ENCODE assay signal across 18 cellular contexts in genomic region chr10:49419005-49419404, GRCh38. TPM values are rescaled to one million over a fixed set of nuclear protein-coding genes. Genes with fewer than 3 reads are reported as not detected.
DNase-seq lines count a peak whose midpoint lies in the region; ATAC-seq and TF ChIP-seq lines count a peak whose summit lies in the region.
"Had no signal": no experiment of that assay in that cellular context is flagged by ENCODE, and none has a peak within 500 bp of the region (broad histone marks: within the 10 kb centered on the region; RNA-seq: fewer than 3 reads in every experiment).

No MANE protein-coding gene starts in this region.

- TF ChIP-seq POLR2A in body of pancreas (IDR thresholded peaks at IDR 0.05), result no peak

- 33 to 54% methylated on average over 5 to 7 of the region's 7 CpGs for WGBS in body of pancreas, 2 donors

- H3K36me3 ChIP-seq in body of pancreas (replicated peaks in 1 of 2; ENCODE audit: insufficient read depth in 1 of 2, low read depth in 2 of 2), result no peaks in the 10 kb centered on the region
- H3K36me3 ChIP-seq in left lung, result no peaks in the 10 kb centered on the region

- intact Hi-C loops in body of pancreas (cut with DNase I), result no loop called here
- intact Hi-C loops in left lung (cut with DNase I), result no loop called here

- H3K9me3 Mint-ChIP-seq in natural killer cell treated with Interleukin-12 subunit alpha and Interleukin-12 subunit beta and Interleukin-15 and Interleukin-18, amount 100 ng/mL, for 72 hours, result no peaks in the 10 kb centered on the region
- H3K9me3 Mint-ChIP-seq: activated T-helper 2 cell treated with anti-CD3 and anti-CD28 coated beads, Interferon-gamma antibody, Interleukin-2, Interleukin-4, amounts not matched to agents 10 μg/mL and 5 μg/mL and 100 μg/mL, durations not matched to agents 14 hours and 24 hours and 36 hours; natural killer cell had no signal

- peaks cover 0 to 2% of the 10 kb centered on the region in 2 donors for H3K4me1 Mint-ChIP-seq in natural killer cell treated with Interleukin-12 subunit alpha and Interleukin-12 subunit beta and Interleukin-15 and Interleukin-18, amount 100 ng/mL, for 72 hours (ENCODE audit: low read depth in 2 of 2)
- H3K4me1 Mint-ChIP-seq: activated CD4-positive, alpha-beta memory T cell treated with anti-CD3 and anti-CD28 coated beads, Interleukin-2, amount 10 ng/mL, durations not matched to agents 7 days and 5 days; CD8-positive, alpha-beta memory T cell; natural killer cell had no signal

- peak; percentile 4 for DNase-seq in NCI-H2196 (lab: John Stamatoyannopoulos, UW; ENCODE audit: unreplicated experiment)
- DNase-seq in NCI-H2196 treated with DMSO at 0.1 percent for 48 hours (lab: John Stamatoyannopoulos, UW; ENCODE audit: unreplicated experiment), result no peak
- peak; percentile 33 to 59 (median 44) for DNase-seq in body of pancreas
- no peak for DNase-seq in left lung
- DNase-seq in ureter (ENCODE audit: low spot score), result peak; percentile 80
- no peak for DNase-seq in natural killer cell treated with Interleukin-12 subunit alpha and Interleukin-12 subunit beta and Interleukin-15 and Interleukin-18, amount 100 ng/mL, for 72 hours (ENCODE audit: low spot score)
- DNase-seq: activated CD4-positive, alpha-beta memory T cell treated with anti-CD3 and anti-CD28 coated beads, Interleukin-2, amount 10 ng/mL, durations not matched to agents 7 days and 5 days; CD8-positive, alpha-beta memory T cell; HCEC 1CT; natural killer cell; T-helper 9 cell had no signal

- H3K4me3 ChIP-seq in body of pancreas (no peak overlapping the region), left lung (no peak overlapping the region)

- H3K27ac Mint-ChIP-seq in natural killer cell treated with Interleukin-12 subunit alpha and Interleukin-12 subunit beta and Interleukin-15 and Interleukin-18, amount 100 ng/mL, for 72 hours, result no peak overlapping the region
- H3K27ac Mint-ChIP-seq: activated CD4-positive, alpha-beta memory T cell treated with anti-CD3 and anti-CD28 coated beads, Interleukin-2, amount 10 ng/mL, durations not matched to agents 7 days and 5 days; activated T-helper 2 cell treated with anti-CD3 and anti-CD28 coated beads, Interferon-gamma antibody, Interleukin-2, Interleukin-4, amounts not matched to agents 10 μg/mL and 5 μg/mL and 100 μg/mL, durations not matched to agents 14 hours and 24 hours and 36 hours; CD8-positive, alpha-beta memory T cell; natural killer cell had no signal

- H3K27ac ChIP-seq in body of pancreas (peak overlapping the region in 2 of 4 donors; percentile 48 to 57), left lung (no peak overlapping the region)

- H3K27me3 ChIP-seq in body of pancreas (no peaks in the 10 kb centered on the region), left lung (no peaks in the 10 kb centered on the region)

- H3K4me1 ChIP-seq in body of pancreas (peaks cover 25% of the 10 kb centered on the region), left lung (peaks cover 0 to 3% of the 10 kb centered on the region in 2 donors)

- no peak overlapping the region for H3K4me3 Mint-ChIP-seq in natural killer cell treated with Interleukin-12 subunit alpha and Interleukin-12 subunit beta and Interleukin-15 and Interleukin-18, amount 100 ng/mL, for 72 hours
- H3K4me3 Mint-ChIP-seq: activated CD4-positive, alpha-beta memory T cell treated with anti-CD3 and anti-CD28 coated beads, Interleukin-2, amount 10 ng/mL, durations not matched to agents 7 days and 5 days; CD8-positive, alpha-beta memory T cell; natural killer cell had no signal

- peak in 2 of 7 experiments; percentile 3 to 11 for TF ChIP-seq CTCF in body of pancreas (IDR thresholded peaks at IDR 0.05)
- TF ChIP-seq CTCF in left lung (IDR thresholded peaks at IDR 0.05), result no peak

- peak; percentile 95 for ATAC-seq in body of pancreas
- peak; percentile 94 for ATAC-seq in left lung
- ATAC-seq in natural killer cell treated with Interleukin-12 subunit alpha and Interleukin-12 subunit beta and Interleukin-15 and Interleukin-18, amount 100 ng/mL, for 72 hours, result no peak
- no peak for ATAC-seq in GM18520 (IDR thresholded peaks at IDR 0.05; ENCODE audit: unreplicated experiment)
- ATAC-seq in GM18907 (IDR thresholded peaks at IDR 0.05; ENCODE audit: unreplicated experiment), result no peak
- ATAC-seq: natural killer cell had no signal

- no peaks in the 10 kb centered on the region for H3K36me3 Mint-ChIP-seq in natural killer cell treated with Interleukin-12 subunit alpha and Interleukin-12 subunit beta and Interleukin-15 and Interleukin-18, amount 100 ng/mL, for 72 hours
- H3K36me3 Mint-ChIP-seq: CD8-positive, alpha-beta memory T cell; natural killer cell had no signal

- H3K27me3 Mint-ChIP-seq in natural killer cell treated with Interleukin-12 subunit alpha and Interleukin-12 subunit beta and Interleukin-15 and Interleukin-18, amount 100 ng/mL, for 72 hours, result peaks cover 17 to 32% of the 10 kb centered on the region in 2 donors

- no peaks in the 10 kb centered on the region for H3K9me3 ChIP-seq in body of pancreas
- no peaks in the 10 kb centered on the region for H3K9me3 ChIP-seq in left lung

RNA-seq across cellular contexts. Expression of gene DRGX, which starts 23.1 kb away (rescaled TPM):
- total RNA-seq in body of pancreas, result not detected
- under 1 TPM in 1 of 2 donors, not detected in 1; 0.45 TPM for total RNA-seq in left lung
- total RNA-seq in ureter, result not detected
- not detected for total RNA-seq in natural killer cell treated with Interleukin-12 subunit alpha and Interleukin-12 subunit beta and Interleukin-15 and Interleukin-18, amount 100 ng/mL, for 72 hours
- total RNA-seq: A172; activated CD4-positive, alpha-beta memory T cell treated with anti-CD3 and anti-CD28 coated beads, Interleukin-2, amount 10 ng/mL, durations not matched to agents 7 days and 5 days; activated T-helper 2 cell treated with anti-CD3 and anti-CD28 coated beads, Interferon-gamma antibody, Interleukin-2, Interleukin-4, amounts not matched to agents 10 μg/mL and 5 μg/mL and 100 μg/mL, durations not matched to agents 14 hours and 24 hours and 36 hours; astrocyte; CD8-positive, alpha-beta memory T cell; frontal cortex; natural killer cell; subcutaneous adipose tissue had no signal

Comparison
In these comparisons a context has a peak if more than half of its experiments do, and no peak if none do; other contexts are left out.
1. DNase-seq: peak in NCI-H2196 (single experiment), body of pancreas (4 of 4) and ureter (single experiment); none in NCI-H2196 treated with DMSO at 0.1 percent for 48 hours (single experiment), left lung (0 of 2) and natural killer cell treated with Interleukin-12 subunit alpha and Interleukin-12 subunit beta and Interleukin-15 and Interleukin-18, amount 100 ng/mL, for 72 hours (single experiment).
2. ATAC-seq: peak in body of pancreas (single experiment) and left lung (single experiment); none in natural killer cell treated with Interleukin-12 subunit alpha and Interleukin-12 subunit beta and Interleukin-15 and Interleukin-18, amount 100 ng/mL, for 72 hours (0 of 2), GM18520 (single experiment) and GM18907 (single experiment).